In the genomic region with DNA sequence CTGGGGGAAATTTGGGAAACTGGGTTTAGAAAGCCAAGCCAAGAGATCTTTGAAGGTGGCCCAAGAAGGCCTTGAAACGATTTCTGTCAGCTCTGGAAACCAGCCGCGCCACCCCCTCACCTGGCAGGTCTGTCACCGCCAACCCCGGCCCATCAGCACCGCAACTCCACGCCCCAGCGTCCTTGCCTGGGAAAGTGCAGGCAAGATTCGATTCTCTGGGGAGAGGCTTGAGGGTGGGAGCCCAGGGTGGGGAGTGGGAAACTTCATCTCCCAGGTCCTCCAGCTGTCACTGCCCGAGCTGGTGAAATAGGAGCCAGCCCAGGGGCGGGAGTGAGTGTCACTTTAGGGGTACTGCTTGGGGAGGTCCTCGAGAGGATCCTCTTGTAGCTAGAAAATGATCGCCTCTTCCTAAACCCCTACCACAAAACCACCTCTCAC, we compare ENCODE assay signal across 8 cellular contexts. TPM values are rescaled to one million over a fixed set of nuclear protein-coding genes. Genes with fewer than 3 reads are reported as not detected.
DNase-seq lines count a peak whose midpoint lies in the region; ATAC-seq and TF ChIP-seq lines count a peak whose summit lies in the region.

No MANE protein-coding gene starts in this region.

- H3K36me3 ChIP-seq in DND-41 (ENCODE audit: insufficient read depth, low read length), result no peaks in the 10 kb centered on the region; the same call in 1 of the 2 replicates
- no peaks in the 10 kb centered on the region for H3K36me3 ChIP-seq in PC-9 (ENCODE audit: low read depth)
- H3K36me3 ChIP-seq in esophagus muscularis mucosa, result peaks cover 0 to 44% (median 16%) of the 10 kb centered on the region in 4 donors
- H3K36me3 ChIP-seq in psoas muscle (ENCODE audit: insufficient read depth in 1 of 2, low read depth in 1 of 2), result no peaks in the 10 kb centered on the region

- CTCF ChIA-PET in PC-9 (lab: Charles Lee), result no interaction called here

- H3K9me3 ChIP-seq in DND-41 (ENCODE audit: insufficient read depth, low read length, severe bottlenecking) (no peaks in the 10 kb centered on the region), PC-9 (ENCODE audit: insufficient read depth, low read depth) (no peaks in the 10 kb centered on the region), esophagus muscularis mucosa (no peaks in the 10 kb centered on the region), psoas muscle (no peaks in the 10 kb centered on the region)

- H3K9me2 ChIP-seq in PC-9 (ENCODE audit: insufficient read depth), result no peaks in the 10 kb centered on the region

- H3K27ac ChIP-seq in DND-41 (ENCODE audit: low read length) (peak overlapping the region; percentile 24; the same call in 1 of the 2 replicates), PC-9 (no peak overlapping the region), esophagus muscularis mucosa (replicated peaks in 1 of 4) (peak overlapping the region; percentile 71 to 82 (median 78)), psoas muscle (peak overlapping the region; percentile 26)

- peak overlapping the region; percentile 54; the same call in 1 of the 2 replicates for H3K9ac ChIP-seq in DND-41 (ENCODE audit: low read depth, low read length)

- POLR2A ChIA-PET in PC-9 (lab: Charles Lee; ENCODE audit: unreplicated experiment), result interaction anchor here (0.6 kb wide), 3 partner anchors 39 to 461 kb away, joined by 3 to 6 read pairs (median 5); no protein-coding TSS in a partner anchor

- peak overlapping the region; percentile 49 to 86; a peak in 3 of 4 replicates for H3K4me3 ChIP-seq in DND-41 (ENCODE audit: low read depth in 1 of 2, low read length in 2 of 2)
- H3K4me3 ChIP-seq in PC-9, result peak overlapping the region; percentile 71; the same call in 1 of the 2 replicates
- peak overlapping the region; percentile 76 to 87 (median 78) for H3K4me3 ChIP-seq in esophagus muscularis mucosa
- H3K4me3 ChIP-seq in psoas muscle, result peak overlapping the region; percentile 70

- H3K4me2 ChIP-seq in DND-41 (ENCODE audit: insufficient read depth, low read length), result peak overlapping the region; percentile 76
- peak overlapping the region; percentile 98 for H3K4me2 ChIP-seq in PC-9

- 37% methylated on average over 9 of the region's 13 CpGs for WGBS in esophagus muscularis mucosa
- WGBS in psoas muscle, 3 donors, result 24 to 28% (median 26%) methylated on average over 12 to 13 of the region's 13 CpGs

- no peak for TF ChIP-seq POLR2A in esophagus muscularis mucosa (IDR thresholded peaks at IDR 0.05; ENCODE audit: low read depth)

- H3K4me1 ChIP-seq in DND-41 (ENCODE audit: insufficient read depth, low read length), result peaks cover 23% of the 10 kb centered on the region
- H3K4me1 ChIP-seq in PC-9 (replicated peaks; ENCODE audit: insufficient read depth), result no peaks in the 10 kb centered on the region
- H3K4me1 ChIP-seq in esophagus muscularis mucosa, result peaks cover 17 to 47% (median 45%) of the 10 kb centered on the region in 4 donors
- peaks cover 5% of the 10 kb centered on the region for H3K4me1 ChIP-seq in psoas muscle

- TF ChIP-seq CTCF in DND-41 (IDR thresholded peaks at IDR 0.05; ENCODE audit: borderline replicate concordance, extremely low read depth, low read length, poor library complexity, severe bottlenecking), result no peak
- no peak for TF ChIP-seq CTCF in PC-9 (conservative IDR thresholded peaks at IDR 0.05)
- TF ChIP-seq CTCF in esophagus muscularis mucosa (IDR thresholded peaks at IDR 0.05), result no peak
- TF ChIP-seq CTCF in psoas muscle (IDR thresholded peaks at IDR 0.05), result no peak

- H3K79me2 ChIP-seq in DND-41 (ENCODE audit: insufficient read depth, low read length), result no peaks in the 10 kb centered on the region
- H3K79me2 ChIP-seq in PC-9 (ENCODE audit: low read depth), result no peaks in the 10 kb centered on the region

- no TSS peak for BruUV-seq in PC-9 (replicated peaks; lab: Mats Ljungman, UMichigan)

- H3K27me3 ChIP-seq in DND-41 (ENCODE audit: insufficient read depth, low read length, poor library complexity) (peaks cover 23% of the 10 kb centered on the region), PC-9 (ENCODE audit: insufficient read depth, low read depth) (peaks cover 20% of the 10 kb centered on the region; the same call in 1 of the 2 replicates), esophagus muscularis mucosa (peaks cover 0 to 4% (median 0%) of the 10 kb centered on the region in 4 donors), psoas muscle (ENCODE audit: insufficient read depth in 3 of 3, low read length in 2 of 3) (peaks cover 0 to 14% (median 7%) of the 10 kb centered on the region in 3 donors)

- DNase-seq in DND-41 (no peak), PC-9 (no peak), esophagus muscularis mucosa (ENCODE audit: extremely low spot score) (no peak), psoas muscle (peak in 1 of 2 donors; percentile 67), HCEC 1CT (no peak), SHP77 (lab: John Stamatoyannopoulos, UW) (no peak), DMS53 treated with DMSO at 0.1 percent for 48 hours (lab: John Stamatoyannopoulos, UW; ENCODE audit: unreplicated experiment) (no peak)

- peak overlapping the region; percentile 24; the same call in 1 of the 2 replicates for H2AFZ ChIP-seq in DND-41 (ENCODE audit: low read depth, low read length)
- no peak overlapping the region for H2AFZ ChIP-seq in PC-9

- ATAC-seq in DND-41 (ENCODE audit: insufficient read depth, low read depth), result peak; percentile 29
- ATAC-seq in HG02610 (IDR thresholded peaks at IDR 0.05; ENCODE audit: unreplicated experiment), result peak; percentile 10
- ATAC-seq in psoas muscle, result peak in 3 of 4 donors; percentile 4 to 12 (median 7)

- H4K20me1 ChIP-seq in DND-41 (ENCODE audit: insufficient read depth, low read length) (peaks cover 13% of the 10 kb centered on the region), PC-9 (ENCODE audit: insufficient read depth) (no peaks in the 10 kb centered on the region)

- intact Hi-C loops in PC-9 (cut with micrococcal nuclease; ENCODE audit: unreplicated experiment) (no loop called here), esophagus muscularis mucosa (cut with DNase I) (loop anchor here (5.0 kb wide), 1 partner anchor 644 kb away; a partner anchor contains a TSS), psoas muscle (cut with DNase I) (loop anchor here in 1 of 2 donors (5.0 kb wide), 1 partner anchor 66 kb away; a partner anchor contains a TSS)

- no peak for TF ChIP-seq EP300 in esophagus muscularis mucosa (IDR thresholded peaks at IDR 0.05)

- H3F3A ChIP-seq in PC-9 (ENCODE audit: insufficient read depth, low read depth), result peaks cover 8% of the 10 kb centered on the region; the same call in 1 of the 2 replicates

RNA-seq across cellular contexts. Expression of a gene that starts 2.2 kb away (rescaled TPM):
- 6.6 and 10.3 TPM in 2 replicates for total RNA-seq in PC-9 (2021)
- total RNA-seq in esophagus muscularis mucosa, result 10 to 100 TPM; 10.3 to 12.4 (median 11.0) TPM
- 1 to 10 TPM; 1.7 to 2.8 (median 2.3) TPM for total RNA-seq in psoas muscle
- polyA plus RNA-seq in psoas muscle, result 1 to 10 TPM in 2 of 3 donors, under 1 TPM in 1; 0.87 to 1.3 (median 1.2) TPM
